In the genomic region with DNA sequence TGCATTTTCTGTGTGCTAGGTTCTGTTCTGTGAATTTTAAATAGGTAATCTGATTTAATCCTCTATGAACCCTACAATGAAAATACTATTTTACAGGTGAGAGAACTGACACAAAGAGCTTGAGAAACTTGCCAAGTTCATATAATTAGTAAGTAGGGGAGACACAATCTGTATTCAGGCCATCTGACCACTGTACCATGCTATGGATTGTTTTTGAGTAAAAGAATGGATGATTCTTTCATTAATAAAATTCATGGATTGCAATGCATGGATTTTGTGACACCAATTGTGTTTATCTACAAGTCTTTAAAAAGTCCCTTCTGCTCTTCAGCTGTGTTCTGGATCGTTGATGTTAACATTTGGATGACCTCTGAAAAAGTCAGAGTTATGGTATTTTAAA, we compare ENCODE assay signal across 14 cellular contexts. TPM values are rescaled to one million over a fixed set of nuclear protein-coding genes. Genes with fewer than 3 reads are reported as not detected.
DNase-seq lines count a peak whose midpoint lies in the region; ATAC-seq and TF ChIP-seq lines count a peak whose summit lies in the region.
"Had no signal": no experiment of that assay in that cellular context is flagged by ENCODE, and none has a peak within 500 bp of the region (broad histone marks: within the 10 kb centered on the region; RNA-seq: fewer than 3 reads in every experiment).

No MANE protein-coding gene starts in this region.

- no peaks in the 10 kb centered on the region for H3K36me3 ChIP-seq in CD4-positive, alpha-beta memory T cell (ENCODE audit: insufficient read depth, low read length)
- no peaks in the 10 kb centered on the region for H3K36me3 ChIP-seq in mucosa of descending colon (ENCODE audit: low read depth)
- H3K36me3 ChIP-seq: BE2C, SJCRH30 had no signal

- no peak overlapping the region for H3K4me3 ChIP-seq in CD4-positive, alpha-beta memory T cell (ENCODE audit: low read length in 2 of 2)
- no peak overlapping the region for H3K4me3 ChIP-seq in mucosa of descending colon
- H3K4me3 ChIP-seq: SJCRH30 had no signal

- H3K27me3 ChIP-seq in CD4-positive, alpha-beta memory T cell (ENCODE audit: insufficient read depth, low read length) = no peaks in the 10 kb centered on the region
- H3K27me3 ChIP-seq: SJCRH30 had no signal

- intact Hi-C loops in CD4-positive, alpha-beta memory T cell (cut with micrococcal nuclease) = loop anchor here (10.0 kb wide), 1 partner anchor 358 kb away; no protein-coding TSS in a partner anchor
- intact Hi-C loops in mucosa of descending colon (cut with DNase I, micrococcal nuclease) = no loop called here

- peaks cover 62 to 71% (median 67%) of the 10 kb centered on the region in 4 donors for H3K4me1 Mint-ChIP-seq in CD4-positive, alpha-beta memory T cell
- peaks cover 45 to 54% (median 51%) of the 10 kb centered on the region in 3 donors for H3K4me1 Mint-ChIP-seq in IgD-negative memory B cell
- H3K4me1 Mint-ChIP-seq in activated naive CD8-positive, alpha-beta T cell treated with anti-CD3 and anti-CD28 coated beads, Interleukin-2, amount 50 U/mL, for 24 hours = peaks cover 68% of the 10 kb centered on the region
- H3K4me1 Mint-ChIP-seq in neural crest cell = peaks cover 58% of the 10 kb centered on the region

- CTCF ChIA-PET in CD4-positive, alpha-beta memory T cell (lab: Charles Lee; ENCODE audit: partially characterized antibody) = interaction anchor here (0.7 to 1.9 kb wide), 4 partner anchors 15 to 310 kb away, joined by 3 to 6 read pairs (median 3); a partner anchor contains a TSS

- H3K36me3 Mint-ChIP-seq in CD4-positive, alpha-beta memory T cell = peaks cover 0 to 2% of the 10 kb centered on the region in 2 donors
- H3K36me3 Mint-ChIP-seq in IgD-negative memory B cell (peaks cover 6% of the 10 kb centered on the region), neural crest cell (ENCODE audit: low read depth) (no peaks in the 10 kb centered on the region)
- H3K36me3 Mint-ChIP-seq in activated naive CD8-positive, alpha-beta T cell treated with anti-CD3 and anti-CD28 coated beads, Interleukin-2, amount 50 U/mL, for 24 hours (ENCODE audit: low read depth) = peaks cover 2% of the 10 kb centered on the region

- peak overlapping the region in 6 of 8 donors; percentile 15 to 65 (median 48) for H3K4me3 Mint-ChIP-seq in CD4-positive, alpha-beta memory T cell
- H3K4me3 Mint-ChIP-seq in IgD-negative memory B cell (no peak overlapping the region), neural crest cell (no peak overlapping the region)
- H3K4me3 Mint-ChIP-seq in activated naive CD8-positive, alpha-beta T cell treated with anti-CD3 and anti-CD28 coated beads, Interleukin-2, amount 50 U/mL, for 24 hours = no peak overlapping the region

- no peak for DNase-seq in CD4-positive, alpha-beta memory T cell
- DNase-seq in activated naive CD8-positive, alpha-beta T cell treated with anti-CD3 and anti-CD28 coated beads, Interleukin-2, amount 50 U/mL, for 24 hours = no peak
- DNase-seq in neural crest cell (ENCODE audit: low read depth, low spot score) = no peak
- DNase-seq in mucosa of descending colon = no peak
- DNase-seq in inferior parietal cortex (ENCODE audit: extremely low spot score) = no peak
- DNase-seq in C1 segment of cervical spinal cord (lab: John Stamatoyannopoulos, UW) = no peak
- DNase-seq: BE2C, NCI-H1417 treated with DMSO at 0.1 percent for 48 hours, NCI-H2029, NCI-H2171 treated with DMSO at 0.1 percent for 48 hours, NCI-H748 treated with DMSO at 0.1 percent for 48 hours, PC-3, SJCRH30 had no signal

- no peaks in the 10 kb centered on the region for H3K9me3 ChIP-seq in CD4-positive, alpha-beta memory T cell (ENCODE audit: control insufficient read depth in 1 of 2, low read length in 2 of 2)
- H3K9me3 ChIP-seq in mucosa of descending colon = no peaks in the 10 kb centered on the region
- H3K9me3 ChIP-seq: BE2C, SJCRH30 had no signal

- POLR2A ChIA-PET in CD4-positive, alpha-beta memory T cell (lab: Charles Lee; ENCODE audit: partially characterized antibody) = interaction anchor here (0.8 to 14.2 kb wide), 8 partner anchors 13 to 183 kb away, joined by 3 to 338 read pairs (median 8); a partner anchor contains a TSS

- H3K27ac Mint-ChIP-seq in CD4-positive, alpha-beta memory T cell = peak overlapping the region; percentile 37 to 88 (median 65)
- H3K27ac Mint-ChIP-seq in IgD-negative memory B cell = peak overlapping the region in 2 of 3 donors; percentile 55 to 60
- peak overlapping the region; percentile 53 for H3K27ac Mint-ChIP-seq in activated naive CD8-positive, alpha-beta T cell treated with anti-CD3 and anti-CD28 coated beads, Interleukin-2, amount 50 U/mL, for 24 hours
- peak overlapping the region; percentile 60 for H3K27ac Mint-ChIP-seq in neural crest cell (ENCODE audit: unreplicated experiment)

- H3K4me1 ChIP-seq in CD4-positive, alpha-beta memory T cell (ENCODE audit: insufficient read depth, low read length) = peaks cover 71% of the 10 kb centered on the region
- H3K4me1 ChIP-seq in mucosa of descending colon (ENCODE audit: low read depth) = no peaks in the 10 kb centered on the region
- H3K4me1 ChIP-seq: BE2C, SJCRH30 had no signal

- peaks cover 0 to 5% (median 0%) of the 10 kb centered on the region in 8 donors for H3K9me3 Mint-ChIP-seq in CD4-positive, alpha-beta memory T cell
- peaks cover 0 to 8% (median 3%) of the 10 kb centered on the region in 3 donors for H3K9me3 Mint-ChIP-seq in IgD-negative memory B cell
- peaks cover 9% of the 10 kb centered on the region for H3K9me3 Mint-ChIP-seq in activated naive CD8-positive, alpha-beta T cell treated with anti-CD3 and anti-CD28 coated beads, Interleukin-2, amount 50 U/mL, for 24 hours
- H3K9me3 Mint-ChIP-seq in neural crest cell = no peaks in the 10 kb centered on the region

- no peak for ATAC-seq in activated naive CD8-positive, alpha-beta T cell treated with anti-CD3 and anti-CD28 coated beads, Interleukin-2, amount 50 U/mL, for 24 hours
- ATAC-seq in mucosa of descending colon = no peak
- ATAC-seq: PC-3 had no signal

- H3K27ac ChIP-seq in CD4-positive, alpha-beta memory T cell (ENCODE audit: low read depth, low read length) = no peak overlapping the region
- H3K27ac ChIP-seq: SJCRH30 had no signal

- no peaks in the 10 kb centered on the region for H3K27me3 Mint-ChIP-seq in CD4-positive, alpha-beta memory T cell
- peaks cover 2% of the 10 kb centered on the region for H3K27me3 Mint-ChIP-seq in IgD-negative memory B cell
- H3K27me3 Mint-ChIP-seq in activated naive CD8-positive, alpha-beta T cell treated with anti-CD3 and anti-CD28 coated beads, Interleukin-2, amount 50 U/mL, for 24 hours = no peaks in the 10 kb centered on the region
- no peaks in the 10 kb centered on the region for H3K27me3 Mint-ChIP-seq in neural crest cell (ENCODE audit: low read depth)

- TF ChIP-seq CTCF in neural crest cell (conservative IDR thresholded peaks at IDR 0.05) = no peak
- no peak for TF ChIP-seq CTCF in mucosa of descending colon (IDR thresholded peaks at IDR 0.05)

RNA-seq across cellular contexts. Expression of a gene that starts 15.5 kb away (rescaled TPM):
- total RNA-seq in CD4-positive, alpha-beta memory T cell = 100 to 1,000 TPM; 167 to 170 TPM
- polyA plus RNA-seq in CD4-positive, alpha-beta memory T cell = 10 to 100 TPM; 30.8 to 79.3 TPM
- 58.4 TPM for polyA plus RNA-seq in IgD-negative memory B cell
- total RNA-seq in neural crest cell (47.3 and 48.1 TPM in 2 replicates), mucosa of descending colon (100 to 1,000 TPM in 2 of 3 donors, 10 to 100 TPM in 1; 65.2 to 161 (median 111) TPM)

Comparison
In these comparisons a context has a peak if more than half of its experiments do, and no peak if none do; other contexts are left out.
1. H3K4me3 Mint-ChIP-seq: peak in CD4-positive, alpha-beta memory T cell (6 of 8); none in IgD-negative memory B cell (0 of 4), activated naive CD8-positive, alpha-beta T cell treated with anti-CD3 and anti-CD28 coated beads, Interleukin-2, amount 50 U/mL, for 24 hours (single experiment) and neural crest cell (single experiment).
2. Peak in every context shown above with its lines, with median percentiles within 50 percentile points of each other: H3K27ac Mint-ChIP-seq.